In the genomic region with DNA sequence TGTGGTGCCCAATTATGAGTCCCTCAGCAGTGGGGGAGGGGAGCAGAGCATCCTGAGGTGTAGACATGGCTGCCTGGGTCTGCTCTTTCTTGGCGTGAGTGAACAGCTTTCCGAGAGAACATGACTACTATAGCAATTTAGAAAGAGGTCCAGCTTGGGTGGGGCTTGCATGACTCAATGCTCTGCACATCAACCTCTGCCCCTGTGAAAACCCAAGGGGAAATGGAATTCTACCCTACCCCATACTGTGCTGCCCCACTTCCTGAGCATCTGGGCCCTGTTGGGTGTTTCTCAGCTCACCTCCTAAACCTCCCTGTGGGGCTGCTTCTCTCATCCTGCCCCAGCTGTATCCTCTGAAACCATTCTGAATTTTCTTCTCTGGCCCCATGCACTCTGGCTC, we compare ENCODE assay signal across 16 cellular contexts. TPM values are rescaled to one million over a fixed set of nuclear protein-coding genes. Genes with fewer than 3 reads are reported as not detected.
A peak's percentile ranks its signal among the peaks of the same experiment; 100 is the strongest.
DNase-seq lines count a peak whose midpoint lies in the region; FAIRE-seq lines count a peak whose summit lies in the region.
"Had no signal": no experiment of that assay in that cellular context is flagged by ENCODE, and none has a peak within 500 bp of the region (broad histone marks: within the 10 kb centered on the region; RNA-seq: fewer than 3 reads in every experiment).

No MANE protein-coding gene starts in this region.

- 71 to 96% (median 73%) methylated on average over 2 of the region's 2 CpGs for WGBS in small intestine, 3 donors

- no peak overlapping the region for H3K27ac ChIP-seq in small intestine (ENCODE audit: low read depth in 1 of 2, low read length in 1 of 2)

- peak; percentile 39 for DNase-seq in EL
- DNase-seq in RPMI7951 (ENCODE audit: low read depth), result peak; percentile 75
- DNase-seq in fibroblast of peridontal ligament (ENCODE audit: extremely low read depth), result peak; percentile 39
- DNase-seq in skeletal muscle cell (ENCODE audit: low read depth), result peak; percentile 80
- no peak for DNase-seq in small intestine
- no peak for DNase-seq in stimulated activated CD4-positive, alpha-beta T cell treated with anti-CD3 and anti-CD28 coated beads, Interleukin-15, amount 100 ng/mL, for 24 hours
- no peak for DNase-seq in RKO (ENCODE audit: low spot score)
- DNase-seq: NCI-H146; NCI-H2107; NCI-H345; NCI-H69; NK-92 treated with Interleukin-12 subunit alpha and Interleukin-12 subunit beta, amount 100 ng/mL, for 24 hours; PC-3; SK-N-SH had no signal

- no peaks in the 10 kb centered on the region for H3K9me3 ChIP-seq in small intestine (ENCODE audit: control insufficient read depth, low read depth)
- H3K9me3 ChIP-seq: SK-N-SH had no signal

- no peak for FAIRE-seq in small intestine (lab: Jason Lieb, UNC)
- FAIRE-seq: GM18507 had no signal

- no peaks in the 10 kb centered on the region for H3K36me3 ChIP-seq in small intestine (ENCODE audit: control insufficient read depth in 2 of 2, insufficient read depth in 2 of 2, low read length in 2 of 2)

- H3K27me3 ChIP-seq in small intestine (ENCODE audit: control insufficient read depth in 2 of 2, insufficient read depth in 2 of 2, low read length in 2 of 2), result peaks cover 0 to under 1% of the 10 kb centered on the region in 2 donors

- H3K4me3 ChIP-seq in skeletal muscle cell (ENCODE audit: low read depth, low read length) (no peak overlapping the region), small intestine (ENCODE audit: low read depth in 1 of 2, low read length in 2 of 2) (no peak overlapping the region)
- H3K4me3 ChIP-seq: GM23338 had no signal

- H3K4me1 ChIP-seq in small intestine (ENCODE audit: control insufficient read depth in 2 of 2, insufficient read depth in 1 of 2, low read depth in 1 of 2, low read length in 1 of 2), result no peaks in the 10 kb centered on the region

RNA-seq across cellular contexts. Expression of a gene that starts 8.2 kb away (rescaled TPM):
- total RNA-seq in RPMI7951 (2014; rRNA removed; shearing (Covaris generic)), result 9.4 TPM in 2 replicates
- polyA plus RNA-seq in small intestine, result 1 to 10 TPM in 2 of 3 donors, not detected in 1; 1.1 to 1.6 TPM

RNA-seq across cellular contexts. Expression of a gene that starts 36.0 kb away (rescaled TPM):
- 263 and 350 TPM in 2 replicates for total RNA-seq in RPMI7951 (2014; rRNA removed; shearing (Covaris generic))
- polyA plus RNA-seq in small intestine, result 100 to 1,000 TPM; 180 to 208 (median 202) TPM

Comparison
In these comparisons a context has a peak if more than half of its experiments do, and no peak if none do; other contexts are left out.
1. DNase-seq: peak in EL (single experiment), RPMI7951 (single experiment), fibroblast of peridontal ligament (single experiment) and skeletal muscle cell (single experiment); none in small intestine (single experiment), stimulated activated CD4-positive, alpha-beta T cell treated with anti-CD3 and anti-CD28 coated beads, Interleukin-15, amount 100 ng/mL, for 24 hours (single experiment) and RKO (single experiment).